18 cellular contexts compared by ENCODE assay signal in genomic region chr22:27385261-27385998, GRCh38.
A peak's percentile ranks its signal among the peaks of the same experiment; 100 is the strongest.
DNase-seq lines count a peak whose midpoint lies in the region; ATAC-seq and TF ChIP-seq lines count a peak whose summit lies in the region.
"Had no signal": no experiment of that assay in that cellular context is flagged by ENCODE, and none has a peak within 500 bp of the region (broad histone marks: within the 10 kb centered on the region; RNA-seq: fewer than 3 reads in every experiment).

No MANE protein-coding gene starts in this region.

- H3K79me2 ChIP-seq in Karpas-422 (ENCODE audit: low read length) (no peaks in the 10 kb centered on the region), osteoblast (ENCODE audit: insufficient read depth, low read length) (no peaks in the 10 kb centered on the region)

- peaks cover 19% of the 10 kb centered on the region for H3K4me1 Mint-ChIP-seq in neural crest cell
- H3K4me1 Mint-ChIP-seq in activated naive CD4-positive, alpha-beta T cell treated with anti-CD3 and anti-CD28 coated beads, Interleukin-2, amount 10 ng/mL, durations not matched to agents 7 days and 5 days = no peaks in the 10 kb centered on the region
- H3K4me1 Mint-ChIP-seq: CD8-positive, alpha-beta memory T cell had no signal

- H3K27me3 ChIP-seq in Karpas-422 (ENCODE audit: low read length) = peaks cover 4% of the 10 kb centered on the region; the same call in 1 of the 2 replicates
- no peaks in the 10 kb centered on the region for H3K27me3 ChIP-seq in foreskin keratinocyte
- H3K27me3 ChIP-seq in vagina = no peaks in the 10 kb centered on the region
- H3K27me3 ChIP-seq in osteoblast (ENCODE audit: insufficient read depth, low read length) = peaks cover 33% of the 10 kb centered on the region

- no peaks in the 10 kb centered on the region for H3K36me3 Mint-ChIP-seq in neural crest cell (ENCODE audit: low read depth)
- no peaks in the 10 kb centered on the region for H3K36me3 Mint-ChIP-seq in activated naive CD4-positive, alpha-beta T cell treated with anti-CD3 and anti-CD28 coated beads, Interleukin-2, amount 10 ng/mL, durations not matched to agents 7 days and 5 days
- H3K36me3 Mint-ChIP-seq: CD8-positive, alpha-beta memory T cell had no signal

- H3K9ac ChIP-seq in Karpas-422 (ENCODE audit: low read length) = no peak overlapping the region

- intact Hi-C loops in vagina (cut with DNase I) = no loop called here

- H3K4me1 ChIP-seq in Karpas-422 (ENCODE audit: low read length) (peaks cover 53% of the 10 kb centered on the region), foreskin keratinocyte (peaks cover 9% of the 10 kb centered on the region), vagina (no peaks in the 10 kb centered on the region), osteoblast (ENCODE audit: insufficient read depth, low read length) (no peaks in the 10 kb centered on the region)

- H3K4me3 ChIP-seq in Karpas-422 (ENCODE audit: low read length) = no peak overlapping the region
- no peak overlapping the region for H3K4me3 ChIP-seq in vagina
- no peak overlapping the region for H3K4me3 ChIP-seq in osteoblast (ENCODE audit: insufficient read depth, low read length)

- H3K9me3 ChIP-seq in Karpas-422 (ENCODE audit: low read length) = no peaks in the 10 kb centered on the region
- no peaks in the 10 kb centered on the region for H3K9me3 ChIP-seq in vagina
- H3K9me3 ChIP-seq in osteoblast (ENCODE audit: low read depth, low read length) = no peaks in the 10 kb centered on the region

- DNase-seq in Karpas-422 (peak; percentile 37), foreskin keratinocyte (no peak), neural crest cell (ENCODE audit: low read depth, low spot score) (no peak), vagina (ENCODE audit: extremely low spot score in 2 of 2) (peak; percentile 78 to 88), osteoblast (ENCODE audit: insufficient read length, low spot score, missing footprints) (no peak)
- DNase-seq in activated naive CD4-positive, alpha-beta T cell treated with anti-CD3 and anti-CD28 coated beads, Interleukin-2, amount 10 ng/mL, durations not matched to agents 7 days and 5 days = no peak
- DNase-seq: C1 segment of cervical spinal cord; CD8-positive, alpha-beta memory T cell; HFFc6; KBM-7; NCI-H1105 treated with DMSO at 0.1 percent for 48 hours; NCI-H1694; NCI-H2107; NCI-H510A; NCI-H774; SHP77 had no signal

- H3K9me3 Mint-ChIP-seq in neural crest cell = no peaks in the 10 kb centered on the region
- no peaks in the 10 kb centered on the region for H3K9me3 Mint-ChIP-seq in activated naive CD4-positive, alpha-beta T cell treated with anti-CD3 and anti-CD28 coated beads, Interleukin-2, amount 10 ng/mL, durations not matched to agents 7 days and 5 days
- H3K9me3 Mint-ChIP-seq: CD8-positive, alpha-beta memory T cell; HFFc6 had no signal

- CTCF ChIA-PET in activated naive CD4-positive, alpha-beta T cell treated with anti-CD3 and anti-CD28 coated beads, Interleukin-2, amount 10 ng/mL, durations not matched to agents 7 days and 5 days (lab: Charles Lee) = no interaction called here

- H4K20me1 ChIP-seq in Karpas-422 (ENCODE audit: insufficient read depth, low read depth, low read length) (no peaks in the 10 kb centered on the region), osteoblast (ENCODE audit: insufficient read depth, low read length) (no peaks in the 10 kb centered on the region)

- TF ChIP-seq POLR2A in vagina (IDR thresholded peaks at IDR 0.05) = no peak

- TF ChIP-seq CTCF in foreskin keratinocyte (conservative IDR thresholded peaks at IDR 0.05) = no peak
- no peak for TF ChIP-seq CTCF in neural crest cell (conservative IDR thresholded peaks at IDR 0.05)
- no peak for TF ChIP-seq CTCF in vagina (IDR thresholded peaks at IDR 0.05)
- no peak for TF ChIP-seq CTCF in osteoblast (IDR thresholded peaks at IDR 0.05; ENCODE audit: extremely low read depth, low read depth, low read length)

- H3K27ac Mint-ChIP-seq in neural crest cell (ENCODE audit: unreplicated experiment) = peak overlapping the region; percentile 67
- no peak overlapping the region for H3K27ac Mint-ChIP-seq in activated naive CD4-positive, alpha-beta T cell treated with anti-CD3 and anti-CD28 coated beads, Interleukin-2, amount 10 ng/mL, durations not matched to agents 7 days and 5 days
- H3K27ac Mint-ChIP-seq: CD8-positive, alpha-beta memory T cell; HFFc6 had no signal

- ATAC-seq in foreskin keratinocyte (no peak), GM19023 (IDR thresholded peaks at IDR 0.05; ENCODE audit: unreplicated experiment) (no peak)
- ATAC-seq: HepG2 had no signal

- H3K36me3 ChIP-seq in Karpas-422 (ENCODE audit: insufficient read depth, low read length) = no peaks in the 10 kb centered on the region
- H3K36me3 ChIP-seq in vagina = no peaks in the 10 kb centered on the region
- no peaks in the 10 kb centered on the region for H3K36me3 ChIP-seq in osteoblast (ENCODE audit: insufficient read depth, low read length)

- no peaks in the 10 kb centered on the region for H3K9me2 ChIP-seq in Karpas-422 (replicated peaks; ENCODE audit: insufficient read depth, low read length)

- no peak overlapping the region for H3K4me3 Mint-ChIP-seq in neural crest cell
- H3K4me3 Mint-ChIP-seq in activated naive CD4-positive, alpha-beta T cell treated with anti-CD3 and anti-CD28 coated beads, Interleukin-2, amount 10 ng/mL, durations not matched to agents 7 days and 5 days = no peak overlapping the region
- H3K4me3 Mint-ChIP-seq: CD8-positive, alpha-beta memory T cell; HFFc6 had no signal

- H3K27me3 Mint-ChIP-seq in neural crest cell (ENCODE audit: low read depth) = peaks cover 6% of the 10 kb centered on the region
- peaks cover 8% of the 10 kb centered on the region for H3K27me3 Mint-ChIP-seq in activated naive CD4-positive, alpha-beta T cell treated with anti-CD3 and anti-CD28 coated beads, Interleukin-2, amount 10 ng/mL, durations not matched to agents 7 days and 5 days

- no peak overlapping the region for H3K27ac ChIP-seq in Karpas-422 (ENCODE audit: low read length)
- H3K27ac ChIP-seq in foreskin keratinocyte = peak overlapping the region; percentile 25
- H3K27ac ChIP-seq in vagina = no peak overlapping the region
- no peak overlapping the region for H3K27ac ChIP-seq in osteoblast (ENCODE audit: low read depth, low read length)

- H3K4me2 ChIP-seq in Karpas-422 (ENCODE audit: low read depth, low read length, poor library complexity, severe bottlenecking) (no peak overlapping the region), osteoblast (ENCODE audit: insufficient read depth, low read length) (no peak overlapping the region)

- H2AFZ ChIP-seq in Karpas-422 (ENCODE audit: low read length) (no peak overlapping the region), osteoblast (ENCODE audit: low read length) (no peak overlapping the region)

Comparison
In these comparisons a context has a peak if more than half of its experiments do, and no peak if none do; other contexts are left out.
1. DNase-seq: peak in Karpas-422 (single experiment) and vagina (2 of 2); none in foreskin keratinocyte (0 of 2), neural crest cell (single experiment), osteoblast (single experiment) and activated naive CD4-positive, alpha-beta T cell treated with anti-CD3 and anti-CD28 coated beads, Interleukin-2, amount 10 ng/mL, durations not matched to agents 7 days and 5 days (single experiment).